In genomic region chr5:173835131-173835530, GRCh38 we compare ENCODE assay signal across 21 cellular contexts. TPM values are rescaled to one million over a fixed set of nuclear protein-coding genes. Genes with fewer than 3 reads are reported as not detected.
DNase-seq lines count a peak whose midpoint lies in the region; ATAC-seq, FAIRE-seq and TF ChIP-seq lines count a peak whose summit lies in the region.
"Had no signal": no experiment of that assay in that cellular context is flagged by ENCODE, and none has a peak within 500 bp of the region (broad histone marks: within the 10 kb centered on the region; RNA-seq: fewer than 3 reads in every experiment).

No MANE protein-coding gene starts in this region.

- TF ChIP-seq CTCF in adrenal gland (IDR thresholded peaks at IDR 0.05) (no peak), neutrophil (IDR thresholded peaks at IDR 0.05) (no peak), mammary epithelial cell (conservative IDR thresholded peaks at IDR 0.05 in 1 of 2, IDR thresholded peaks at IDR 0.05 in 1 of 2; ENCODE audit: extremely low read depth in 1 of 2, insufficient read depth in 1 of 2, low read depth in 1 of 2, low read length in 2 of 2) (no peak)

- H3K4me1 ChIP-seq in adrenal gland (replicated peaks in 1 of 2) (peaks cover 16 to 42% of the 10 kb centered on the region in 2 donors), neutrophil (ENCODE audit: control insufficient read depth in 1 of 2, insufficient read depth in 1 of 2, low read depth in 1 of 2, low read length in 1 of 2) (peaks cover 56 to 69% of the 10 kb centered on the region in 2 experiments), mammary epithelial cell (ENCODE audit: insufficient read depth, low read length) (no peaks in the 10 kb centered on the region)
- H3K4me1 ChIP-seq: uterus had no signal

- H3K4me3 ChIP-seq in adrenal gland (no peak overlapping the region), neutrophil (ENCODE audit: low read depth in 1 of 2, low read length in 1 of 2) (peak overlapping the region; percentile 29 to 39), mammary epithelial cell (replicated peaks in 1 of 3; ENCODE audit: insufficient read depth in 1 of 3, low read depth in 2 of 3, low read length in 3 of 3) (no peak overlapping the region)
- H3K4me3 ChIP-seq: smooth muscle cell, stomach, uterus had no signal

- DNase-seq in Ammon's horn (ENCODE audit: low spot score) (peak; percentile 52), Kasumi-1 (lab: John Stamatoyannopoulos, UW) (peak; percentile 38 to 46), adrenal gland (peak in 4 of 7 donors; percentile 22 to 32 (median 30)), putamen (ENCODE audit: low spot score) (no peak), RCC 7860 (ENCODE audit: low spot score) (no peak), mammary epithelial cell (no peak)
- DNase-seq: activated CD4-positive, alpha-beta T cell treated with anti-CD3 and anti-CD28 coated beads for 4 hours; CD4-positive, alpha-beta T cell; DMS153; effector CD8-positive, alpha-beta T cell; foreskin melanocyte; HFFc6; kidney; NCI-H187; NCI-H226; stimulated activated CD4-positive, alpha-beta T cell treated with anti-CD3 and anti-CD28 coated beads, Interleukin-4, amount 100 ng/mL, for 24 hours; stomach; uterus had no signal

- H3K27ac ChIP-seq in adrenal gland (peak overlapping the region in 2 of 5 donors; percentile 86), neutrophil (peak overlapping the region; percentile 83), mammary epithelial cell (ENCODE audit: insufficient read depth, low read depth, low read length) (no peak overlapping the region)

- 64 to 90% (median 82%) methylated on average over 2 to 3 of the region's 3 CpGs for WGBS in adrenal gland, 4 donors
- WGBS in mammary epithelial cell (ENCODE audit: low coverage, missing lambda C conversion rate) = 96% methylated on average over 3 of the region's 3 CpGs

- no peaks in the 10 kb centered on the region for H3K27me3 ChIP-seq in adrenal gland
- H3K27me3 ChIP-seq in neutrophil = no peaks in the 10 kb centered on the region
- no peaks in the 10 kb centered on the region for H3K27me3 ChIP-seq in mammary epithelial cell (ENCODE audit: insufficient read depth, low read length)
- H3K27me3 ChIP-seq: stomach, uterus had no signal

- H3K9ac ChIP-seq in mammary epithelial cell (ENCODE audit: insufficient read depth, low read length) = no peak overlapping the region

- no peak overlapping the region for H2AFZ ChIP-seq in mammary epithelial cell (ENCODE audit: low read depth, low read length)

- no peaks in the 10 kb centered on the region for H3K36me3 ChIP-seq in adrenal gland (replicated peaks in 1 of 2)
- H3K36me3 ChIP-seq in neutrophil = no peaks in the 10 kb centered on the region
- H3K36me3 ChIP-seq in mammary epithelial cell (ENCODE audit: insufficient read depth, low read length) = no peaks in the 10 kb centered on the region
- H3K36me3 ChIP-seq: stomach, uterus had no signal

- H3K79me2 ChIP-seq in mammary epithelial cell (ENCODE audit: insufficient read depth, low read length) = no peaks in the 10 kb centered on the region

- in situ Hi-C loops in mammary epithelial cell (cut with MboI; ENCODE audit: low sequenced_read_pairs in 2 of 2) = no loop called here

- CTCF ChIA-PET in mammary epithelial cell (lab: Charles Lee; ENCODE audit: low non-redundant PET) = no interaction called here

- intact Hi-C loops in adrenal gland (cut with DNase I) (no loop called here), mammary epithelial cell (cut with micrococcal nuclease) (no loop called here)

- BruUV-seq in mammary epithelial cell (replicated peaks; lab: Mats Ljungman, UMichigan) = no TSS peak

- FAIRE-seq in RCC 7860 (lab: Jason Lieb, UNC) = no peak
- FAIRE-seq: kidney had no signal

- no peaks in the 10 kb centered on the region for H4K20me1 ChIP-seq in mammary epithelial cell (ENCODE audit: insufficient read depth, low read length)

- no peak for ATAC-seq in HG02571 (IDR thresholded peaks at IDR 0.05; ENCODE audit: unreplicated experiment)

- no peaks in the 10 kb centered on the region for H3K9me3 ChIP-seq in adrenal gland (replicated peaks in 1 of 3)
- H3K9me3 ChIP-seq in neutrophil = no peaks in the 10 kb centered on the region
- H3K9me3 ChIP-seq in mammary epithelial cell (replicated peaks; ENCODE audit: insufficient read depth, low read length) = no peaks in the 10 kb centered on the region
- H3K9me3 ChIP-seq: stomach, uterus had no signal

- dilution Hi-C loops in mammary epithelial cell (cut with HindIII; ENCODE audit: low sequenced_read_pairs) = no loop called here

- no peak for TF ChIP-seq POLR2A in adrenal gland (IDR thresholded peaks at IDR 0.05)

- no peak overlapping the region for H3K4me2 ChIP-seq in mammary epithelial cell (ENCODE audit: insufficient read depth, low read depth, low read length)
- H3K4me2 ChIP-seq: smooth muscle cell had no signal

RNA-seq across cellular contexts. Expression of gene CPEB4, which starts 53.0 kb away (rescaled TPM):
- total RNA-seq in adrenal gland (100 to 1,000 TPM; 107 to 381 (median 155) TPM), mammary epithelial cell (10 to 100 TPM; 29.1 to 44.5 TPM)
- polyA plus RNA-seq in adrenal gland (10 to 100 TPM; 34.4 to 60.2 (median 42.9) TPM), mammary epithelial cell (12.0 TPM)
- polyA minus RNA-seq in mammary epithelial cell = 9.6 TPM

Comparison
In these comparisons a context has a peak if more than half of its experiments do, and no peak if none do; other contexts are left out.
1. DNase-seq: peak in Ammon's horn (single experiment), Kasumi-1 (2 of 2) and adrenal gland (4 of 7); none in putamen (single experiment), RCC 7860 (single experiment) and mammary epithelial cell (single experiment).
2. H3K4me3 ChIP-seq: peak in neutrophil (2 of 2); none in adrenal gland (0 of 4) and mammary epithelial cell (0 of 3).